8 cellular contexts compared by ENCODE assay signal in genomic region chr11:124069429-124070401, GRCh38. TPM values are rescaled to one million over a fixed set of nuclear protein-coding genes. Genes with fewer than 3 reads are reported as not detected.
DNase-seq lines count a peak whose midpoint lies in the region; ATAC-seq and TF ChIP-seq lines count a peak whose summit lies in the region.

No MANE protein-coding gene starts in this region.

- peaks cover 3% of the 10 kb centered on the region for H3K27me3 ChIP-seq in AG04450 (ENCODE audit: control insufficient read depth, insufficient read depth, low read length)

- ATAC-seq in HG02852 (IDR thresholded peaks at IDR 0.05; ENCODE audit: unreplicated experiment): peak; percentile 57

- peaks cover 11% of the 10 kb centered on the region for H3K4me1 Mint-ChIP-seq in neural crest cell

- H3K27me3 Mint-ChIP-seq in neural crest cell (ENCODE audit: low read depth): peaks cover 18% of the 10 kb centered on the region

- no peaks in the 10 kb centered on the region for H3K36me3 Mint-ChIP-seq in neural crest cell (ENCODE audit: low read depth)

- H3K9me3 Mint-ChIP-seq in neural crest cell: no peaks in the 10 kb centered on the region

- DNase-seq in AG04450 (ENCODE audit: low read depth, low spot score): no peak
- no peak for DNase-seq in GM13976 (ENCODE audit: low spot score)
- peak; percentile 69 for DNase-seq in NCI-H1694 treated with DMSO at 0.1 percent for 48 hours (lab: John Stamatoyannopoulos, UW)
- DNase-seq in activated CD4-positive, alpha-beta T cell treated with anti-CD3 and anti-CD28 coated beads, Interleukin-2, amount 50 U/mL, for 1 hour: peak; percentile 14
- DNase-seq in fibroblast of gingiva (ENCODE audit: low read depth): peak; percentile 61
- DNase-seq in neural crest cell (ENCODE audit: low read depth, low spot score): peak; percentile 40
- DNase-seq in COLO829 (ENCODE audit: low spot score): no peak

- no peak overlapping the region for H3K27ac ChIP-seq in AG04450 (ENCODE audit: low read depth, low read length)

- H3K27ac Mint-ChIP-seq in neural crest cell (ENCODE audit: unreplicated experiment): no peak overlapping the region

- POLR2A ChIA-PET in AG04450 (lab: Yijun Ruan, JAX): interaction anchor here (0.7 kb wide), 1 partner anchor 46 kb away, joined by 3 read pairs; the partner anchor contains the start of gene VWA5A

- no peaks in the 10 kb centered on the region for H3K9me3 ChIP-seq in AG04450 (ENCODE audit: control insufficient read depth, insufficient read depth, low read length)

- peak overlapping the region; percentile 59 for H3K4me3 Mint-ChIP-seq in neural crest cell

- H3K4me3 ChIP-seq in AG04450 (ENCODE audit: low read depth, low read length): peak overlapping the region; percentile 58

- CTCF ChIA-PET in AG04450 (lab: Charles Lee): interaction anchor here (0.6 to 5.1 kb wide), 60 partner anchors 8 to 767 kb away, joined by 3 to 152 read pairs (median 5); partner anchors contain the start of genes OR10G7, TBRG1 and VWA5A

- TF ChIP-seq CTCF in AG04450 (IDR thresholded peaks at IDR 0.05; ENCODE audit: low read depth, low read length) (peak; percentile 93), GM13976 (IDR thresholded peaks at IDR 0.05; ENCODE audit: borderline replicate concordance, control extremely low read depth, extremely low read depth, insufficient read depth, missing control alignments) (peak; percentile 59), neural crest cell (conservative IDR thresholded peaks at IDR 0.05) (peak; percentile 72)

- in situ Hi-C loops in GM13976 (cut with MboI; ENCODE audit: low sequenced_read_pairs, unreplicated experiment): loop anchor here (10.0 to 25.0 kb wide), 2 partner anchors 125 to 518 kb away; no protein-coding TSS in a partner anchor

RNA-seq across cellular contexts. Expression of gene OR10G7, which starts 28.6 kb away (rescaled TPM):
- polyA plus RNA-seq in AG04450 (2011; rRNA removed): not detected in 2 replicates
- polyA minus RNA-seq in AG04450 (2011; rRNA and poly(A)+ RNA removed): not detected in 2 replicates
- total RNA-seq in neural crest cell: not detected in 2 replicates

RNA-seq across cellular contexts. Expression of gene OR10G8, which starts 43.1 kb away (rescaled TPM):
- not detected in 2 replicates for polyA plus RNA-seq in AG04450 (2011; rRNA removed)
- not detected in 2 replicates for polyA minus RNA-seq in AG04450 (2011; rRNA and poly(A)+ RNA removed)
- not detected in 2 replicates for total RNA-seq in neural crest cell

RNA-seq across cellular contexts. Expression of gene VWA5A, which starts 45.5 kb away (rescaled TPM):
- polyA plus RNA-seq in AG04450 (2011; rRNA removed): 26.9 and 27.9 TPM in 2 replicates
- 22.4 and 25.5 TPM in 2 replicates for polyA minus RNA-seq in AG04450 (2011; rRNA and poly(A)+ RNA removed)
- total RNA-seq in neural crest cell: 6.1 and 6.4 TPM in 2 replicates

RNA-seq across cellular contexts. Expression of gene OR10G9, which starts 46.9 kb away (rescaled TPM):
- not detected in 2 replicates for polyA plus RNA-seq in AG04450 (2011; rRNA removed)
- not detected in 2 replicates for polyA minus RNA-seq in AG04450 (2011; rRNA and poly(A)+ RNA removed)
- total RNA-seq in neural crest cell: not detected in 2 replicates

RNA-seq across cellular contexts. Expression of gene OR10G4, which starts 56.9 kb away (rescaled TPM):
- not detected in 2 replicates for polyA plus RNA-seq in AG04450 (2011; rRNA removed)
- polyA minus RNA-seq in AG04450 (2011; rRNA and poly(A)+ RNA removed): not detected in 2 replicates
- total RNA-seq in neural crest cell: not detected in 2 replicates

Comparison
In these comparisons a context has a peak if more than half of its experiments do, and no peak if none do; other contexts are left out.
1. DNase-seq: peak in NCI-H1694 treated with DMSO at 0.1 percent for 48 hours (single experiment), activated CD4-positive, alpha-beta T cell treated with anti-CD3 and anti-CD28 coated beads, Interleukin-2, amount 50 U/mL, for 1 hour (single experiment), fibroblast of gingiva (single experiment) and neural crest cell (single experiment); none in AG04450 (single experiment), GM13976 (single experiment) and COLO829 (single experiment).
2. Peak in every context shown above with its lines, with median percentiles within 50 percentile points of each other: CTCF ChIP-seq.